ENCODE assay signal across 13 cellular contexts in the genomic region with DNA sequence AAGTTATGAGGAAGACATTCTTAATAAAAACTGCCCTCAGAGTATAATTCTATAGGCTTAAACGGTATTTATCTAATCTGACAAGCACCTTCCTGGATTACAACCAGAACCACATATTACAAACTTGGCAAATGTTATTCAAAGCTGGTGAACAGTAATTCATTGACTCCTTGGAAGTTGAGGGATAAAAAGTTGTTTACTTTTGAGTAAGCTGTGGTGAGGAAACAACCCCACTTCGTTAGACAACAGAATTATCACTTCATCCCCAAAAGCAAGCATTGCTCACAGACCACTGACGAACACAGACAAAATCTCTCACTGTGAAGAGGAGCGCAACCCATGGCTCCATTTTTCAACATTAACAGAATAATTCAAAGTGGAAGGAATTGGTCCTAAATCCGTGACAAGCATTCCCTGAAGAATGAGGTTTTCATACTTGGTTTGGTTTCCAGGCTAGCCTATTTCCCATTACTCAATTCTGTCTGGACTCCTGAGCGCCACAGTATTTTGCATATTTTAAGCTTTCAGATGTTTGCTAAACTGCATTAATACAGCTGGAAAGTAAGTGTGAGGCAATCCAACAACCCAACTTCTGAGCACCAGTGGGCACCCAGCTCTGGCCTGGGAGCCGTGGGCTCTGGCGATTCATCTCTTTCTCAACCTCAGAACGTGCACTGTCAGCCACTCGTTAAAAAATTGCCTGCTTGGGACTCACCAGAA. TPM values are rescaled to one million over a fixed set of nuclear protein-coding genes. Genes with fewer than 3 reads are reported as not detected.
DNase-seq lines count a peak whose midpoint lies in the region; ATAC-seq, FAIRE-seq and TF ChIP-seq lines count a peak whose summit lies in the region.
"Had no signal": no experiment of that assay in that cellular context is flagged by ENCODE, and none has a peak within 500 bp of the region (broad histone marks: within the 10 kb centered on the region; RNA-seq: fewer than 3 reads in every experiment).

No MANE protein-coding gene starts in this region.

- H3K27me3 ChIP-seq in BLaER1 (no peaks in the 10 kb centered on the region), mesenchymal stem cell (ENCODE audit: control insufficient read depth in 1 of 2, insufficient read depth in 1 of 2, low read length in 2 of 2) (no peaks in the 10 kb centered on the region), H9 (ENCODE audit: insufficient read depth, low read length) (no peaks in the 10 kb centered on the region), colonic mucosa (no peaks in the 10 kb centered on the region)
- H3K27me3 ChIP-seq: ovary had no signal

- no peak overlapping the region for H2BK15ac ChIP-seq in mesenchymal stem cell (ENCODE audit: low read depth, poor library complexity, severe bottlenecking)
- H2BK15ac ChIP-seq in H9 (ENCODE audit: low read depth, low read length): no peak overlapping the region

- peak overlapping the region; percentile 21 for H3K4me3 ChIP-seq in BLaER1
- no peak overlapping the region for H3K4me3 ChIP-seq in mesenchymal stem cell (ENCODE audit: insufficient read depth in 1 of 2, low read depth in 1 of 2, low read length in 2 of 2)
- no peak overlapping the region for H3K4me3 ChIP-seq in colonic mucosa
- H3K4me3 ChIP-seq: ovary had no signal

- intact Hi-C loops in colonic mucosa (cut with DNase I): no loop called here

- no peak overlapping the region for H4K5ac ChIP-seq in H9 (ENCODE audit: insufficient read length, low read depth, low read length)

- H3K14ac ChIP-seq in mesenchymal stem cell (ENCODE audit: low read length in 2 of 2) (peak overlapping the region in 1 of 2 experiments; percentile 22), H9 (ENCODE audit: insufficient read depth, low read length) (no peak overlapping the region)

- no peak overlapping the region for H3K4me3 Mint-ChIP-seq in activated naive CD8-positive, alpha-beta T cell treated with anti-CD3 and anti-CD28 coated beads for 36 hours
- no peak overlapping the region for H3K4me3 Mint-ChIP-seq in H9
- H3K4me3 Mint-ChIP-seq: CD8-positive, alpha-beta T cell had no signal

- H3K23ac ChIP-seq in mesenchymal stem cell (ENCODE audit: low read length in 2 of 2): peak overlapping the region in 1 of 2 experiments; percentile 10
- H3K23ac ChIP-seq in H9 (ENCODE audit: insufficient read length, low read depth, low read length): no peak overlapping the region

- H2BK5ac ChIP-seq in mesenchymal stem cell (ENCODE audit: low read depth, low read length, poor library complexity, severe bottlenecking): no peak overlapping the region
- no peak overlapping the region for H2BK5ac ChIP-seq in H9 (ENCODE audit: insufficient read length, low read length)

- peaks cover 6% of the 10 kb centered on the region for H3K36me3 Mint-ChIP-seq in activated naive CD8-positive, alpha-beta T cell treated with anti-CD3 and anti-CD28 coated beads for 36 hours
- H3K36me3 Mint-ChIP-seq in H9 (ENCODE audit: insufficient read depth in 1 of 3, low read depth in 3 of 3): peaks cover 0 to 9% (median 5%) of the 10 kb centered on the region in 3 experiments; a peak in 5 of 7 replicates
- H3K36me3 Mint-ChIP-seq: CD8-positive, alpha-beta T cell had no signal

- peak overlapping the region; percentile 20; the same call in 1 of the 2 replicates for H3K9ac ChIP-seq in BLaER1
- H3K9ac ChIP-seq in mesenchymal stem cell (ENCODE audit: low read length): no peak overlapping the region
- H3K9ac ChIP-seq in H9 (ENCODE audit: extremely low read depth, insufficient read length, low read length): no peak overlapping the region
- H3K9ac ChIP-seq in colonic mucosa (ENCODE audit: low read depth in 2 of 2, low read length in 2 of 2): no peak overlapping the region

- H2BK120ac ChIP-seq in mesenchymal stem cell (ENCODE audit: low read depth, low read length) (no peak overlapping the region), H9 (ENCODE audit: low read depth, low read length, poor library complexity, severe bottlenecking) (no peak overlapping the region)

- H3K4me2 ChIP-seq in BLaER1 (peak overlapping the region; percentile 80), mesenchymal stem cell (ENCODE audit: low read length, poor library complexity, severe bottlenecking) (no peak overlapping the region), H9 (ENCODE audit: insufficient read depth, insufficient read length, low read length) (no peak overlapping the region)

- H2AK5ac ChIP-seq in mesenchymal stem cell (ENCODE audit: low read length, severe bottlenecking) (no peak overlapping the region), H9 (ENCODE audit: insufficient read length, low read length) (no peak overlapping the region)

- peak overlapping the region; percentile 38 for H3K27ac Mint-ChIP-seq in activated naive CD8-positive, alpha-beta T cell treated with anti-CD3 and anti-CD28 coated beads for 36 hours
- H3K27ac Mint-ChIP-seq in H9: peak overlapping the region in 1 of 3 experiments; percentile 86; a peak in 2 of 7 replicates
- H3K27ac Mint-ChIP-seq: CD8-positive, alpha-beta T cell had no signal

- WGBS in mesenchymal stem cell: 68% methylated on average over 9 of the region's 10 CpGs
- no CpG with 5 or more reads among the region's 10 CpGs for WGBS in H9 (ENCODE audit: extremely low coverage, insufficient read length, low lambda C conversion rate)

- H3K9me3 ChIP-seq in BLaER1 (no peaks in the 10 kb centered on the region), mesenchymal stem cell (ENCODE audit: control insufficient read depth, low read length) (no peaks in the 10 kb centered on the region), H9 (ENCODE audit: control insufficient read depth, low read depth, low read length) (no peaks in the 10 kb centered on the region), colonic mucosa (no peaks in the 10 kb centered on the region)
- H3K9me3 ChIP-seq: ovary had no signal

- H4K20me1 ChIP-seq in BLaER1 (peaks cover 99% of the 10 kb centered on the region), H9 (ENCODE audit: control insufficient read depth, insufficient read depth, insufficient read length) (no peaks in the 10 kb centered on the region)

- H3K56ac ChIP-seq in H9 (ENCODE audit: insufficient read length, low read depth, low read length): no peak overlapping the region

- H2BK20ac ChIP-seq in H9 (ENCODE audit: low read depth, low read length, poor library complexity, severe bottlenecking): no peak overlapping the region

- ATAC-seq in GM19452 (IDR thresholded peaks at IDR 0.05; ENCODE audit: unreplicated experiment): no peak
- ATAC-seq: CD8-positive, alpha-beta T cell had no signal

- H2BK12ac ChIP-seq in mesenchymal stem cell (ENCODE audit: low read length in 2 of 2) (no peak overlapping the region), H9 (ENCODE audit: insufficient read length, low read depth, low read length) (no peak overlapping the region)

- H3K27me3 Mint-ChIP-seq in activated naive CD8-positive, alpha-beta T cell treated with anti-CD3 and anti-CD28 coated beads for 36 hours: peaks cover 6% of the 10 kb centered on the region
- no peaks in the 10 kb centered on the region for H3K27me3 Mint-ChIP-seq in H9 (ENCODE audit: low read depth)

- peaks cover 68% of the 10 kb centered on the region for H3K79me2 ChIP-seq in H9 (ENCODE audit: insufficient read depth, low read length)

- no peak for TF ChIP-seq CTCF in H9 (conservative IDR thresholded peaks at IDR 0.05)
- no peak for TF ChIP-seq CTCF in colonic mucosa (IDR thresholded peaks at IDR 0.05)

- peak overlapping the region; percentile 41 to 44 for H3K18ac ChIP-seq in mesenchymal stem cell (ENCODE audit: low read depth in 1 of 2, low read length in 2 of 2)
- no peak overlapping the region for H3K18ac ChIP-seq in H9 (ENCODE audit: insufficient read length, low read depth, low read length)

- H2AFZ ChIP-seq in mesenchymal stem cell (ENCODE audit: low read depth, low read length) (no peak overlapping the region), H9 (ENCODE audit: low read length) (no peak overlapping the region)

- peaks cover 48% of the 10 kb centered on the region for H3K4me1 Mint-ChIP-seq in activated naive CD8-positive, alpha-beta T cell treated with anti-CD3 and anti-CD28 coated beads for 36 hours
- H3K4me1 Mint-ChIP-seq in H9: peaks cover 53 to 61% of the 10 kb centered on the region in 2 experiments

- peak overlapping the region in 1 of 2 experiments; percentile 11 for H3K4ac ChIP-seq in mesenchymal stem cell (ENCODE audit: low read depth in 1 of 2, low read length in 2 of 2)
- H3K4ac ChIP-seq in H9 (ENCODE audit: low read depth, low read length): no peak overlapping the region

- no peaks in the 10 kb centered on the region for H3K9me3 Mint-ChIP-seq in activated naive CD8-positive, alpha-beta T cell treated with anti-CD3 and anti-CD28 coated beads for 36 hours
- no peaks in the 10 kb centered on the region for H3K9me3 Mint-ChIP-seq in H9
- H3K9me3 Mint-ChIP-seq: CD8-positive, alpha-beta T cell; T-helper 1 cell treated with Interleukin-12 subunit alpha and Interleukin-12 subunit beta and Interleukin-4 antibody, amounts not matched to agents 30 μg/mL and 1 μg/mL, for 36 hours had no signal

- H4K8ac ChIP-seq in mesenchymal stem cell (ENCODE audit: low read length) (no peak overlapping the region), H9 (replicated peaks; ENCODE audit: insufficient read length, low read depth, low read length) (no peak overlapping the region)

- no peaks in the 10 kb centered on the region for H3K23me2 ChIP-seq in H9 (ENCODE audit: insufficient read length, low read depth, low read length, poor library complexity, severe bottlenecking)

- H4K91ac ChIP-seq in mesenchymal stem cell (ENCODE audit: low read length) (no peak overlapping the region), H9 (ENCODE audit: insufficient read length, low read depth, low read length) (no peak overlapping the region)

- H3K79me1 ChIP-seq in mesenchymal stem cell (replicated peaks; ENCODE audit: low read length, poor library complexity, severe bottlenecking) (peaks cover 11% of the 10 kb centered on the region), H9 (ENCODE audit: insufficient read depth, low read depth, low read length, poor library complexity, severe bottlenecking) (peaks cover 13% of the 10 kb centered on the region)

- H3K36me3 ChIP-seq in BLaER1: peaks cover 9% of the 10 kb centered on the region; the same call in 1 of the 2 replicates
- H3K36me3 ChIP-seq in mesenchymal stem cell (ENCODE audit: control insufficient read depth in 1 of 2, insufficient read depth in 2 of 2, low read depth in 1 of 2, low read length in 2 of 2): no peaks in the 10 kb centered on the region
- H3K36me3 ChIP-seq in colonic mucosa: no peaks in the 10 kb centered on the region
- H3K36me3 ChIP-seq: ovary had no signal

- H3T11ph ChIP-seq in H9 (ENCODE audit: low read length): no peak overlapping the region

- H3K4me1 ChIP-seq in BLaER1 (peaks cover 100% of the 10 kb centered on the region), mesenchymal stem cell (ENCODE audit: control insufficient read depth, insufficient read depth, low read depth, low read length) (peaks cover 13% of the 10 kb centered on the region), H9 (ENCODE audit: insufficient read depth, low read length) (peaks cover 17% of the 10 kb centered on the region; the same call in 1 of the 2 replicates), colonic mucosa (peaks cover 4% of the 10 kb centered on the region)

- DNase-seq in GM18507 (ENCODE audit: extremely low spot score, insufficient read length, low read depth): no peak
- no peak for DNase-seq in activated naive CD8-positive, alpha-beta T cell treated with anti-CD3 and anti-CD28 coated beads for 36 hours
- peak; percentile 60 for DNase-seq in mesenchymal stem cell
- no peak for DNase-seq in H9
- DNase-seq in NCI-H748 treated with DMSO at 0.1 percent for 48 hours (lab: John Stamatoyannopoulos, UW): no peak
- DNase-seq in colonic mucosa: no peak
- DNase-seq: aorta; CD8-positive, alpha-beta T cell; ovary had no signal

- H3K27ac ChIP-seq in BLaER1: peak overlapping the region; percentile 23
- peak overlapping the region; percentile 34 for H3K27ac ChIP-seq in mesenchymal stem cell (ENCODE audit: low read length, poor library complexity, severe bottlenecking)
- H3K27ac ChIP-seq in H9 (ENCODE audit: insufficient read length, low read depth, low read length): no peak overlapping the region
- no peak overlapping the region for H3K27ac ChIP-seq in colonic mucosa
- H3K27ac ChIP-seq: ovary had no signal

- peak; percentile 39 for FAIRE-seq in GM18507 (lab: Jason Lieb, UNC)
- FAIRE-seq: endometrium had no signal

RNA-seq across cellular contexts. Expression of a gene that starts 32.6 kb away (rescaled TPM):
- 1 to 10 TPM; 8.2 to 8.5 TPM for total RNA-seq in activated naive CD8-positive, alpha-beta T cell treated with anti-CD3 and anti-CD28 coated beads for 36 hours
- polyA plus RNA-seq in mesenchymal stem cell (2013, experiment 1 of 2): 11.6 TPM
- 12.2 TPM for polyA plus RNA-seq in mesenchymal stem cell (2013, experiment 2 of 2)
- total RNA-seq in H9 (2021) (63.3 and 70.3 TPM in 2 replicates), colonic mucosa (10 to 100 TPM; 43.9 to 57.5 TPM)

Comparison
In these comparisons a context has a peak if more than half of its experiments do, and no peak if none do; other contexts are left out.
1. H3K27ac ChIP-seq: peak in BLaER1 (single experiment) and mesenchymal stem cell (single experiment); none in H9 (single experiment) and colonic mucosa (single experiment).